Comparison of ENCODE assay signal across 24 cellular contexts in the genomic region with DNA sequence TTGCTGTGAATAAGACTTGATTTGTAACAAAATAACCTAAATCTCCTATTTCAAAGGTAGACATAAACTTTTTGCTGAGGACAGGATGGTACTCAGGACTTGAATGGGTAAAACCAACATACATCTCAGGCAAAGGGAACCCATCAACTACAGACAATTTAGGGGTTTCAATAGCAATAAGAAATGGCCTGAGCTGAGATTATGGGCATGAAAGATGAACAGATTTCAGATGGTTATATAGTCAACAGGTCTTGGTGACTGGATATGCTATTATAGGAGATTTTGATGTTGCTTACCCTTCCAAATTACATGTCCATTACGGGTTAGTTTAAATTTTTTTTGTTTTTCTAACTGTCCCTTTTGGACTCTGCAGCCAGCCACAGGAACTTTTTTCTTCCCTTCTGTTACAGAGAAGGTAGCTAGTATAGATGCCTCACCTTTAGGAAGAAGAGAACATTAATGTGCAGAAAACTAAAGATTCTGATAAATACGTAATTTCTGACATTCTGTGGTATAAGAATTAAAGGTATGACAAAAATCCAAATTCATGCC. TPM values are rescaled to one million over a fixed set of nuclear protein-coding genes. Genes with fewer than 3 reads are reported as not detected.
DNase-seq lines count a peak whose midpoint lies in the region; ATAC-seq and TF ChIP-seq lines count a peak whose summit lies in the region.
"Had no signal": no experiment of that assay in that cellular context is flagged by ENCODE, and none has a peak within 500 bp of the region (broad histone marks: within the 10 kb centered on the region; RNA-seq: fewer than 3 reads in every experiment).

No MANE protein-coding gene starts in this region.

- H2AFZ ChIP-seq in SK-N-SH (ENCODE audit: low read depth) (no peak overlapping the region), GM23248 (no peak overlapping the region), PC-9 (no peak overlapping the region)
- H2AFZ ChIP-seq: hepatocyte had no signal

- DNase-seq in SK-N-SH (no peak), GM23248 (no peak), PC-9 (no peak), kidney tubule cell (ENCODE audit: low spot score) (peak; percentile 8), right atrium auricular region (ENCODE audit: low spot score) (no peak)
- no peak for DNase-seq in natural killer cell treated with Interleukin-12 subunit alpha and Interleukin-12 subunit beta and Interleukin-15 and Interleukin-18, amount 100 ng/mL, for 72 hours (ENCODE audit: low spot score)
- DNase-seq: ACHN; activated CD4-positive, alpha-beta T cell treated with anti-CD3 and anti-CD28 coated beads, Interleukin-2, amount 50 U/mL, for 1 hour; activated CD8-positive, alpha-beta memory T cell treated with anti-CD3 and anti-CD28 coated beads, Interleukin-2, amount 50 U/mL, for 4 hours; activated naive CD8-positive, alpha-beta T cell treated with anti-CD3 and anti-CD28 coated beads, Interleukin-2, amount 10 ng/mL, durations not matched to agents 7 days and 5 days; Calu3; left ventricle myocardium inferior; midbrain; NCI-H146; NCI-H2171 treated with DMSO at 0.1 percent for 48 hours; NCI-H69; SHP77 treated with DMSO at 0.1 percent for 48 hours; substantia nigra; upper lobe of right lung had no signal

- TF ChIP-seq CTCF in SK-N-SH (IDR thresholded peaks at IDR 0.05) (no peak), PC-9 (conservative IDR thresholded peaks at IDR 0.05) (no peak), right atrium auricular region (IDR thresholded peaks at IDR 0.05) (no peak)

- no peaks in the 10 kb centered on the region for H3K27me3 ChIP-seq in SK-N-SH (ENCODE audit: insufficient read depth)
- H3K27me3 ChIP-seq in GM23248 (replicated peaks; ENCODE audit: insufficient read depth) = no peaks in the 10 kb centered on the region
- no peaks in the 10 kb centered on the region for H3K27me3 ChIP-seq in PC-9 (ENCODE audit: insufficient read depth, low read depth)
- no peaks in the 10 kb centered on the region for H3K27me3 ChIP-seq in right atrium auricular region
- H3K27me3 ChIP-seq: BLaER1 treated with 17β-estradiol and CSF1 and Interleukin-3, amounts not matched to agents 10 nM and 100 nM; hepatocyte; upper lobe of right lung had no signal

- H3K4me3 Mint-ChIP-seq in natural killer cell treated with Interleukin-12 subunit alpha and Interleukin-12 subunit beta and Interleukin-15 and Interleukin-18, amount 100 ng/mL, for 72 hours = no peak overlapping the region
- H3K4me3 Mint-ChIP-seq: activated naive CD8-positive, alpha-beta T cell treated with anti-CD3 and anti-CD28 coated beads, Interleukin-2, amount 10 ng/mL, durations not matched to agents 7 days and 5 days had no signal

- H3K9me2 ChIP-seq in SK-N-SH = no peaks in the 10 kb centered on the region
- no peaks in the 10 kb centered on the region for H3K9me2 ChIP-seq in GM23248 (ENCODE audit: insufficient read depth)
- no peaks in the 10 kb centered on the region for H3K9me2 ChIP-seq in PC-9 (ENCODE audit: insufficient read depth)

- H3K9ac ChIP-seq in SK-N-SH (no peak overlapping the region), GM23248 (no peak overlapping the region)
- H3K9ac ChIP-seq: BLaER1 treated with 17β-estradiol and CSF1 and Interleukin-3, amounts not matched to agents 10 nM and 100 nM had no signal

- no peak for ATAC-seq in SK-N-SH treated with all-trans-retinoic acid at 6 μM for 48 hours
- no peak for ATAC-seq in GM21576 (IDR thresholded peaks at IDR 0.05; ENCODE audit: unreplicated experiment)
- no peak for ATAC-seq in natural killer cell treated with Interleukin-12 subunit alpha and Interleukin-12 subunit beta and Interleukin-15 and Interleukin-18, amount 100 ng/mL, for 72 hours
- ATAC-seq: upper lobe of right lung had no signal

- H3K27ac ChIP-seq in SK-N-SH (ENCODE audit: low read depth in 2 of 2, low read length in 1 of 2) = no peak overlapping the region
- H3K27ac ChIP-seq in GM23248 = peak overlapping the region; percentile 5; the same call in 1 of the 2 replicates
- H3K27ac ChIP-seq in PC-9 = peak overlapping the region; percentile 4
- H3K27ac ChIP-seq in right atrium auricular region = no peak overlapping the region
- H3K27ac ChIP-seq: BLaER1 treated with 17β-estradiol and CSF1 and Interleukin-3, amounts not matched to agents 10 nM and 100 nM; hepatocyte; left ventricle myocardium inferior; upper lobe of right lung had no signal

- no peak overlapping the region for H3K27ac Mint-ChIP-seq in natural killer cell treated with Interleukin-12 subunit alpha and Interleukin-12 subunit beta and Interleukin-15 and Interleukin-18, amount 100 ng/mL, for 72 hours
- H3K27ac Mint-ChIP-seq: activated naive CD8-positive, alpha-beta T cell treated with anti-CD3 and anti-CD28 coated beads, Interleukin-2, amount 10 ng/mL, durations not matched to agents 7 days and 5 days; nephron had no signal

- H3K9me3 ChIP-seq in SK-N-SH (no peaks in the 10 kb centered on the region), GM23248 (ENCODE audit: low read depth) (no peaks in the 10 kb centered on the region), PC-9 (ENCODE audit: insufficient read depth, low read depth) (no peaks in the 10 kb centered on the region), right atrium auricular region (no peaks in the 10 kb centered on the region)
- H3K9me3 ChIP-seq: BLaER1 treated with 17β-estradiol and CSF1 and Interleukin-3, amounts not matched to agents 10 nM and 100 nM; left ventricle myocardium inferior; upper lobe of right lung had no signal

- H3K4me3 ChIP-seq in SK-N-SH (ENCODE audit: low read depth in 2 of 2, low read length in 1 of 2) (no peak overlapping the region), GM23248 (no peak overlapping the region), PC-9 (no peak overlapping the region), right atrium auricular region (no peak overlapping the region)
- H3K4me3 ChIP-seq: BLaER1 treated with 17β-estradiol and CSF1 and Interleukin-3, amounts not matched to agents 10 nM and 100 nM; hepatocyte; left ventricle myocardium inferior; upper lobe of right lung had no signal

- H3K36me3 Mint-ChIP-seq in natural killer cell treated with Interleukin-12 subunit alpha and Interleukin-12 subunit beta and Interleukin-15 and Interleukin-18, amount 100 ng/mL, for 72 hours = peaks cover 30% of the 10 kb centered on the region

- 97% methylated on average over 2 of the region's 2 CpGs for WGBS in SK-N-SH (ENCODE audit: low lambda C conversion rate)
- WGBS in GM23248 (ENCODE audit: low coverage in 1 of 2, low lambda C conversion rate in 2 of 2, missing lambda C conversion rate in 2 of 2), 2 experiments = 98 to 100% methylated on average over 2 of the region's 2 CpGs

- no TSS peak for BruUV-seq in PC-9 (replicated peaks; lab: Mats Ljungman, UMichigan)

- H3K4me1 ChIP-seq in SK-N-SH (ENCODE audit: control insufficient read depth in 1 of 2, insufficient read depth in 2 of 2, low read depth in 1 of 2, low read length in 1 of 2) (peaks cover 12 to 13% of the 10 kb centered on the region in 2 experiments; a peak in 3 of 4 replicates), GM23248 (ENCODE audit: insufficient read depth) (peaks cover 18% of the 10 kb centered on the region), PC-9 (replicated peaks; ENCODE audit: insufficient read depth) (peaks cover 19% of the 10 kb centered on the region), right atrium auricular region (peaks cover 0 to 20% of the 10 kb centered on the region in 2 donors)

- CTCF ChIA-PET in SK-N-SH (lab: Yijun Ruan, JAX) (no interaction called here), PC-9 (lab: Charles Lee) (interaction anchor here (0.7 kb wide), 1 partner anchor 33 kb away, joined by 5 read pairs; no protein-coding TSS in a partner anchor)

- TF ChIP-seq EP300 in SK-N-SH (IDR thresholded peaks at IDR 0.05; ENCODE audit: borderline replicate concordance in 1 of 2, low read depth in 1 of 2, low read length in 1 of 2) = no peak

- H3K79me2 ChIP-seq in SK-N-SH (ENCODE audit: insufficient read depth) (peaks cover 29% of the 10 kb centered on the region), GM23248 (ENCODE audit: insufficient read depth) (peaks cover 40% of the 10 kb centered on the region), PC-9 (ENCODE audit: low read depth) (peaks cover 36% of the 10 kb centered on the region)

- intact Hi-C loops in PC-9 (cut with micrococcal nuclease; ENCODE audit: unreplicated experiment) = no loop called here

- TF ChIP-seq RAD21 in SK-N-SH (IDR thresholded peaks at IDR 0.05; ENCODE audit: low read length) = no peak

- peaks cover 12% of the 10 kb centered on the region; the same call in 1 of the 2 replicates for H4K20me1 ChIP-seq in SK-N-SH (ENCODE audit: insufficient read depth)
- no peaks in the 10 kb centered on the region for H4K20me1 ChIP-seq in GM23248 (ENCODE audit: insufficient read depth)
- peaks cover 40% of the 10 kb centered on the region for H4K20me1 ChIP-seq in PC-9 (ENCODE audit: insufficient read depth)

- H3K27me3 Mint-ChIP-seq in natural killer cell treated with Interleukin-12 subunit alpha and Interleukin-12 subunit beta and Interleukin-15 and Interleukin-18, amount 100 ng/mL, for 72 hours = no peaks in the 10 kb centered on the region
- H3K27me3 Mint-ChIP-seq: activated naive CD8-positive, alpha-beta T cell treated with anti-CD3 and anti-CD28 coated beads, Interleukin-2, amount 10 ng/mL, durations not matched to agents 7 days and 5 days had no signal

- H3K9me3 Mint-ChIP-seq in natural killer cell treated with Interleukin-12 subunit alpha and Interleukin-12 subunit beta and Interleukin-15 and Interleukin-18, amount 100 ng/mL, for 72 hours = no peaks in the 10 kb centered on the region
- H3K9me3 Mint-ChIP-seq: activated naive CD8-positive, alpha-beta T cell treated with anti-CD3 and anti-CD28 coated beads, Interleukin-2, amount 10 ng/mL, durations not matched to agents 7 days and 5 days; nephron had no signal

- H3K4me2 ChIP-seq in SK-N-SH = no peak overlapping the region
- H3K4me2 ChIP-seq in GM23248 (ENCODE audit: unreplicated experiment) = no peak overlapping the region
- H3K4me2 ChIP-seq in PC-9 = no peak overlapping the region
- H3K4me2 ChIP-seq: BLaER1 treated with 17β-estradiol and CSF1 and Interleukin-3, amounts not matched to agents 10 nM and 100 nM; hepatocyte had no signal

- POLR2A ChIA-PET in SK-N-SH (lab: Yijun Ruan, JAX) (no interaction called here), PC-9 (lab: Charles Lee; ENCODE audit: unreplicated experiment) (interaction anchor here (0.6 kb wide), 1 partner anchor 127 kb away, joined by 3 read pairs; no protein-coding TSS in a partner anchor)

- H3K36me3 ChIP-seq in SK-N-SH (replicated peaks in 1 of 2; ENCODE audit: control insufficient read depth in 1 of 2, insufficient read depth in 2 of 2, low read length in 1 of 2) = peaks cover 56 to 76% of the 10 kb centered on the region in 2 experiments
- peaks cover 37% of the 10 kb centered on the region for H3K36me3 ChIP-seq in GM23248 (ENCODE audit: low read depth)
- H3K36me3 ChIP-seq in PC-9 (ENCODE audit: low read depth) = peaks cover 46% of the 10 kb centered on the region
- H3K36me3 ChIP-seq in right atrium auricular region = peaks cover 49% of the 10 kb centered on the region

- H3F3A ChIP-seq in SK-N-SH (replicated peaks; ENCODE audit: insufficient read depth) (peaks cover 61% of the 10 kb centered on the region), GM23248 (ENCODE audit: insufficient read depth) (peaks cover 65% of the 10 kb centered on the region), PC-9 (ENCODE audit: insufficient read depth, low read depth) (peaks cover 80% of the 10 kb centered on the region)

- in situ Hi-C loops in GM23248 (cut with MboI) = no loop called here

- H3K4me1 Mint-ChIP-seq in natural killer cell treated with Interleukin-12 subunit alpha and Interleukin-12 subunit beta and Interleukin-15 and Interleukin-18, amount 100 ng/mL, for 72 hours (ENCODE audit: low read depth in 2 of 2) = peaks cover 17 to 28% of the 10 kb centered on the region in 2 donors

RNA-seq across cellular contexts. Expression of a gene that starts 4.6 kb away (rescaled TPM):
- polyA plus RNA-seq in SK-N-SH (2012; rRNA removed) (1,777 and 2,471 TPM in 2 replicates), GM23248 (2016; fragmentation: Nextera tagmentation; extraction: Ambion mirVana) (775 TPM in 2 replicates)
- polyA plus RNA-seq in SK-N-SH (2012; cell fraction: cytosol; rRNA removed) = 3,120 and 3,746 TPM in 2 replicates
- 421 and 492 TPM in 2 replicates for polyA plus RNA-seq in SK-N-SH (2012; cell fraction: nucleus; rRNA removed)
- total RNA-seq in GM23248 (2014; rRNA removed; shearing (Covaris generic)) = 1,113 and 1,144 TPM in 2 replicates
- total RNA-seq in PC-9 (2021) (1,269 and 1,616 TPM in 2 replicates), right atrium auricular region (1,000 to 10,000 TPM in 1 of 2 donors, 100 to 1,000 TPM in 1; 613 to 1,505 TPM)
- 100 to 1,000 TPM; 746 to 804 TPM for total RNA-seq in natural killer cell treated with Interleukin-12 subunit alpha and Interleukin-12 subunit beta and Interleukin-15 and Interleukin-18, amount 100 ng/mL, for 72 hours

RNA-seq across cellular contexts. Expression of a gene that starts 5.0 kb away (rescaled TPM):
- 3.8 and 7.7 TPM in 2 replicates for polyA plus RNA-seq in SK-N-SH (2012; rRNA removed)
- polyA plus RNA-seq in SK-N-SH (2012; cell fraction: cytosol; rRNA removed) = 5.0 and 5.8 TPM in 2 replicates
- polyA plus RNA-seq in SK-N-SH (2012; cell fraction: nucleus; rRNA removed) = 8.8 and 26.5 TPM in 2 replicates
- total RNA-seq in GM23248 (2014; rRNA removed; shearing (Covaris generic)) = 1.3 and 1.6 TPM in 2 replicates
- polyA plus RNA-seq in GM23248 (2016; fragmentation: Nextera tagmentation; extraction: Ambion mirVana) = 5.2 and 5.6 TPM in 2 replicates
- total RNA-seq in PC-9 (2021) = 20.5 and 27.1 TPM in 2 replicates
- 10 to 100 TPM in 1 of 2 donors, 1 to 10 TPM in 1; 9.7 to 13.1 TPM for total RNA-seq in natural killer cell treated with Interleukin-12 subunit alpha and Interleukin-12 subunit beta and Interleukin-15 and Interleukin-18, amount 100 ng/mL, for 72 hours
- total RNA-seq in right atrium auricular region = 1 to 10 TPM; 4.6 to 9.5 TPM

RNA-seq across cellular contexts. Expression of a gene that starts 32.0 kb away (rescaled TPM):
- polyA plus RNA-seq in SK-N-SH (2012; rRNA removed) (12.9 and 14.1 TPM in 2 replicates), GM23248 (2016; fragmentation: Nextera tagmentation; extraction: Ambion mirVana) (17.2 and 19.1 TPM in 2 replicates)
- polyA plus RNA-seq in SK-N-SH (2012; cell fraction: cytosol; rRNA removed) = 13.3 and 18.4 TPM in 2 replicates
- 15.5 and 24.3 TPM in 2 replicates for polyA plus RNA-seq in SK-N-SH (2012; cell fraction: nucleus; rRNA removed)
- 22.3 and 23.3 TPM in 2 replicates for total RNA-seq in GM23248 (2014; rRNA removed; shearing (Covaris generic))
- total RNA-seq in PC-9 (2021) (44.6 and 52.0 TPM in 2 replicates), right atrium auricular region (10 to 100 TPM; 25.1 to 29.8 TPM)
- 10 to 100 TPM; 33.9 to 39.4 TPM for total RNA-seq in natural killer cell treated with Interleukin-12 subunit alpha and Interleukin-12 subunit beta and Interleukin-15 and Interleukin-18, amount 100 ng/mL, for 72 hours

Comparison
In these comparisons a context has a peak if more than half of its experiments do, and no peak if none do; other contexts are left out.
1. H3K27ac ChIP-seq: peak in GM23248 (single experiment) and PC-9 (single experiment); none in SK-N-SH (0 of 2) and right atrium auricular region (0 of 2).